Comparison of ENCODE assay signal across 11 cellular contexts in the genomic region with DNA sequence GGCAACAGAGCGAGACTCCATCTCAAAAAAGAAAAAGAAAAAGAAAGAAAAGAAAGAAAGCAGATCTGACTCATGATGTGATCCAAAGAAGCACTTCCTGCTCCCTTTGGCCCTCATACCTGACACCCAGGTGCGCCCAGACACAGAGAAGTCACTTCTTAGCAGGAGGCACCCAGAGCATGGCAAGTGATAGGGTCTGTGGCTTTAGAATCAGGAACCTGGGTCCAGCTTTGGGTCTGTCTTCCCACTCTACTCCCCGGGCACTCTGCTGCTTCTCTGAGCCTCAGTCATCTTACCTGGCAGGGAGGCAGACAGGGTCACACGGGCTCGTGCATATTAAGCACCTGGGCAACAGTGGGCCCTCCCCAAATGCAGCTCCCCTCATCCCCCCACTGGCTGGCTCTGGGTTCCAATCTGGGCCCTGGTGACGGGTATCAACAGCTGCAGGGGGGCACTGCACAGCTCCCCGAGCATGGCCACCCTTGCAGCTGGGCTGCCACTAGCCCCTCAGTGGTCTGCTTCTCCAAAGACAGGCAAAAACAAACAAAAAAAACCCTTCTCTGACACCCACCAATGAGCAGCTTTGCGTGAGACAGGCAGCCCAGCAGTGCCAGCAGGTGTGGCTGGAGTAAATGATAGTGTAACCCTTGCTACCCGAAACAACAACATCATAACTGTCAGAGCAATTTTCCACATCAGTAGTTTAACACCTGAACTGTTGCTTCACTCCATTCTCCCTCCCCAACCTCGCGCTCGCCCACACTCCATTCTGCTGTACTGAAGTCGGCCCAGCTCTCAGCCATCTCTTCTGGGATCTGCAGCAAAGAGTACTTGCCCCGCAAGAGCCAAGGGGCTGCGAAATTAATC.
DNase-seq lines count a peak whose midpoint lies in the region; ATAC-seq, FAIRE-seq and TF ChIP-seq lines count a peak whose summit lies in the region.
"Had no signal": no experiment of that assay in that cellular context is flagged by ENCODE, and none has a peak within 500 bp of the region (broad histone marks: within the 10 kb centered on the region; RNA-seq: fewer than 3 reads in every experiment).

No MANE protein-coding gene starts in this region.

- no peak overlapping the region for H3K27ac Mint-ChIP-seq in T-cell
- H3K27ac Mint-ChIP-seq: activated T-helper 2 cell treated with anti-CD3 and anti-CD28 coated beads, Interferon-gamma antibody, Interleukin-2, Interleukin-4, amounts not matched to agents 10 μg/mL and 5 μg/mL and 100 μg/mL, durations not matched to agents 14 hours and 24 hours and 36 hours had no signal

- peak; percentile 70 for DNase-seq in GM12891 (ENCODE audit: insufficient read length, low spot score)
- peak; percentile 93 for DNase-seq in NCI-H748 treated with DMSO at 0.1 percent for 48 hours (lab: John Stamatoyannopoulos, UW)
- no peak for DNase-seq in T-cell
- DNase-seq in effector CD8-positive, alpha-beta T cell (lab: John Stamatoyannopoulos, UW): no peak
- no peak for DNase-seq in SIG-M5 (lab: John Stamatoyannopoulos, UW)
- DNase-seq in omental fat pad (ENCODE audit: low spot score): no peak
- DNase-seq: Caco-2, Right ventricle myocardium superior had no signal

- no peak overlapping the region for H3K4me3 Mint-ChIP-seq in T-cell

- no peak for TF ChIP-seq POLR2A in GM12891 (IDR thresholded peaks at IDR 0.05; ENCODE audit: low read depth, low read length)

- FAIRE-seq in GM12891 (lab: Jason Lieb, UNC): peak; percentile 97

- no peaks in the 10 kb centered on the region for H3K36me3 Mint-ChIP-seq in T-cell

- POLR2A ChIA-PET in T-cell (lab: Charles Lee): no interaction called here

- TF ChIP-seq CTCF in omental fat pad (IDR thresholded peaks at IDR 0.05): no peak

- CTCF ChIA-PET in T-cell (lab: Charles Lee): no interaction called here

- peaks cover 0 to 6% (median 0%) of the 10 kb centered on the region in 3 donors for H3K4me1 Mint-ChIP-seq in T-cell

- H3K27me3 Mint-ChIP-seq in T-cell: peaks cover 5 to 27% of the 10 kb centered on the region in 2 donors

- H3K9me3 Mint-ChIP-seq in T-cell: no peaks in the 10 kb centered on the region
- H3K9me3 Mint-ChIP-seq: activated T-helper 2 cell treated with anti-CD3 and anti-CD28 coated beads, Interferon-gamma antibody, Interleukin-2, Interleukin-4, amounts not matched to agents 10 μg/mL and 5 μg/mL and 100 μg/mL, durations not matched to agents 14 hours and 24 hours and 36 hours had no signal

- ATAC-seq in GM21423 (IDR thresholded peaks at IDR 0.05; ENCODE audit: unreplicated experiment) (peak; percentile 71), HG03439 (IDR thresholded peaks at IDR 0.05; ENCODE audit: unreplicated experiment) (peak; percentile 75), T-cell (replicated peaks in 1 of 4) (no peak), omental fat pad (ENCODE audit: low FRiP score) (no peak)

TF ChIP-seq in GM12891, 5 proteins besides CTCF, POLR2A, EP300 and RAD21:
- TF ChIP-seq POLR2AphosphoS5 (IDR thresholded peaks at IDR 0.05; ENCODE audit: low read depth, low read length) (no peak), TAF1 (IDR thresholded peaks at IDR 0.05; ENCODE audit: low read depth, low read length) (no peak), PAX5 (IDR thresholded peaks at IDR 0.05; ENCODE audit: insufficient read depth, low read length, severe bottlenecking) (peak; percentile 81), SPI1 (IDR thresholded peaks at IDR 0.05; ENCODE audit: low read depth, low read length) (peak; percentile 25; the same call in 1 of the 2 replicates), POU2F2 (IDR thresholded peaks at IDR 0.05; ENCODE audit: low read depth, low read length) (0 out of 2 replicates have a peak, but pooled peaks have one; percentile 6)

Comparison
In these comparisons a context has a peak if more than half of its experiments do, and no peak if none do; other contexts are left out.
1. DNase-seq: peak in GM12891 (single experiment) and NCI-H748 treated with DMSO at 0.1 percent for 48 hours (single experiment); none in T-cell (0 of 34), effector CD8-positive, alpha-beta T cell (single experiment), SIG-M5 (single experiment) and omental fat pad (single experiment).
2. ATAC-seq: peak in GM21423 (single experiment) and HG03439 (single experiment); none in T-cell (0 of 4) and omental fat pad (single experiment).